ENCODE assay signal across 11 cellular contexts in the genomic region with DNA sequence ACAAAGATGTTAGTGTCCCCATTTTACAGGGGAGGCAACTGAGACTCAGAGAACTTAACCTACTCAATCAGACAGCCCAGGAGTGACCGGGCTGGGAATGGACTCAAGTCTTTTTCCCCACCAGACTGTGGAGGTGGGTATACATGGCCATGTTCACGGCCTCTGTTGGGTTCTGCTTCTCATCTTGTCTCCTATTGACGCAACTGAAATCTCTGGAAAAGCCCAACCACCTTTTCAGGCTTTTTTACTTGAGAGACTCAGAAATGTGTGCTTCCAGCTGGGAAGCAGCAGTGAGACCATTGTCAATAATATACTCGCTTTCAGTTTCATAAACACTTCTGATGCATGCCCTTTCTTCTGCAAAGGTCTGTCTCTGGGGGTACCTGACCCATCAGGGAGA.
DNase-seq lines count a peak whose midpoint lies in the region; ATAC-seq and TF ChIP-seq lines count a peak whose summit lies in the region.
"Had no signal": no experiment of that assay in that cellular context is flagged by ENCODE, and none has a peak within 500 bp of the region (broad histone marks: within the 10 kb centered on the region; RNA-seq: fewer than 3 reads in every experiment).

No MANE protein-coding gene starts in this region.

- H3K9me3 ChIP-seq in ascending aorta (no peaks in the 10 kb centered on the region), heart right ventricle (no peaks in the 10 kb centered on the region)

- no peaks in the 10 kb centered on the region for H3K9me3 Mint-ChIP-seq in GM23338
- H3K9me3 Mint-ChIP-seq: dendritic cell treated with granulocyte-macrophage colony-stimulating factor and Interleukin-4, amounts not matched to agents 40 ng/mL and 50 ng/mL, for 4 days had no signal

- intact Hi-C loops in ascending aorta (cut with DNase I) (loop anchor here (2.0 kb wide), 1 partner anchor 70 kb away; the partner anchor contains the start of gene SOBP), heart right ventricle (cut with DNase I) (no loop called here)

- H4K20me1 ChIP-seq in GM23338 (replicated peaks; ENCODE audit: insufficient read depth): no peaks in the 10 kb centered on the region

- no peak overlapping the region for H2AFZ ChIP-seq in GM23338

- 46 to 47% methylated on average over 4 of the region's 4 CpGs for WGBS in heart right ventricle, 2 donors

- no peak overlapping the region for H3K4me3 Mint-ChIP-seq in GM23338
- H3K4me3 Mint-ChIP-seq: dendritic cell treated with granulocyte-macrophage colony-stimulating factor and Interleukin-4, amounts not matched to agents 40 ng/mL and 50 ng/mL, for 4 days had no signal

- H3K9me2 ChIP-seq in GM23338 (ENCODE audit: insufficient read depth): 0 out of 2 replicates have a peak, but pooled peaks cover 6% of the 10 kb centered on the region

- peaks cover 4% of the 10 kb centered on the region for H3K27me3 Mint-ChIP-seq in GM23338 (ENCODE audit: insufficient read depth, low read depth, poor library complexity)

- H3K36me3 ChIP-seq in GM23338 (ENCODE audit: insufficient read depth) (no peaks in the 10 kb centered on the region), ascending aorta (no peaks in the 10 kb centered on the region), heart right ventricle (peaks cover 0 to 6% (median 0%) of the 10 kb centered on the region in 9 donors)

- H3K27ac Mint-ChIP-seq in GM23338: no peak overlapping the region
- H3K27ac Mint-ChIP-seq: dendritic cell treated with granulocyte-macrophage colony-stimulating factor and Interleukin-4, amounts not matched to agents 40 ng/mL and 50 ng/mL, for 4 days had no signal

- peaks cover 27% of the 10 kb centered on the region for H3K4me1 Mint-ChIP-seq in GM23338

- no peaks in the 10 kb centered on the region for H3F3A ChIP-seq in GM23338 (replicated peaks; ENCODE audit: low read depth)

- ATAC-seq in GM23338: peak; percentile 55
- ATAC-seq in heart right ventricle: peak; percentile 56 to 85 (median 78)
- ATAC-seq in HG03175 (IDR thresholded peaks at IDR 0.05; ENCODE audit: unreplicated experiment): no peak
- no peak for ATAC-seq in GM18520 (IDR thresholded peaks at IDR 0.05; ENCODE audit: unreplicated experiment)
- no peak for ATAC-seq in GM18870 (IDR thresholded peaks at IDR 0.05; ENCODE audit: unreplicated experiment)
- ATAC-seq: activated CD4-positive, CD25-positive, alpha-beta regulatory T cell treated with anti-CD3 and anti-CD28 coated beads, Interleukin-2, amount 50 U/mL, for 24 hours had no signal

- H3K27ac ChIP-seq in GM23338 (ENCODE audit: low read depth) (no peak overlapping the region), ascending aorta (peak overlapping the region; percentile 73 to 75), heart right ventricle (peak overlapping the region; percentile 35 to 83 (median 60))

- TF ChIP-seq CTCF in GM23338 (conservative IDR thresholded peaks at IDR 0.05; ENCODE audit: low read depth in 2 of 2) (no peak), ascending aorta (IDR thresholded peaks at IDR 0.05) (no peak), heart right ventricle (IDR thresholded peaks at IDR 0.05) (no peak)

- no peak overlapping the region for H3K4me2 ChIP-seq in GM23338

- H3K27me3 ChIP-seq in GM23338 (ENCODE audit: insufficient read depth) (no peaks in the 10 kb centered on the region), ascending aorta (no peaks in the 10 kb centered on the region), heart right ventricle (no peaks in the 10 kb centered on the region)

- H3K4me3 ChIP-seq in GM23338 (no peak overlapping the region), ascending aorta (peak overlapping the region in 1 of 2 donors; percentile 12), heart right ventricle (peak overlapping the region in 1 of 10 donors; percentile 17), skeletal muscle cell (ENCODE audit: low read depth, low read length) (no peak overlapping the region)

- no peaks in the 10 kb centered on the region for H3K36me3 Mint-ChIP-seq in GM23338 (ENCODE audit: low read depth)

- H3K4me1 ChIP-seq in GM23338 (ENCODE audit: insufficient read depth) (peaks cover 15% of the 10 kb centered on the region), ascending aorta (peaks cover 0 to 17% of the 10 kb centered on the region in 2 donors), heart right ventricle (peaks cover 0 to 44% (median 7%) of the 10 kb centered on the region in 9 donors)

- DNase-seq in GM23338 (ENCODE audit: low spot score) (peak; percentile 48), ascending aorta (ENCODE audit: low spot score in 2 of 2) (no peak), heart right ventricle (peak in 1 of 2 donors; percentile 42), skeletal muscle cell (ENCODE audit: low read depth) (peak; percentile 22)
- no peak for DNase-seq in stimulated activated CD4-positive, alpha-beta T cell treated with anti-CD3 and anti-CD28 coated beads, Interleukin-15, amount 100 ng/mL, for 24 hours
- DNase-seq: NCI-H82 had no signal

- H3K79me2 ChIP-seq in GM23338 (replicated peaks; ENCODE audit: insufficient read depth): no peaks in the 10 kb centered on the region

TF ChIP-seq in GM23338, 12 proteins besides CTCF, POLR2A, EP300 and RAD21:
- TF ChIP-seq, protein P1, sequence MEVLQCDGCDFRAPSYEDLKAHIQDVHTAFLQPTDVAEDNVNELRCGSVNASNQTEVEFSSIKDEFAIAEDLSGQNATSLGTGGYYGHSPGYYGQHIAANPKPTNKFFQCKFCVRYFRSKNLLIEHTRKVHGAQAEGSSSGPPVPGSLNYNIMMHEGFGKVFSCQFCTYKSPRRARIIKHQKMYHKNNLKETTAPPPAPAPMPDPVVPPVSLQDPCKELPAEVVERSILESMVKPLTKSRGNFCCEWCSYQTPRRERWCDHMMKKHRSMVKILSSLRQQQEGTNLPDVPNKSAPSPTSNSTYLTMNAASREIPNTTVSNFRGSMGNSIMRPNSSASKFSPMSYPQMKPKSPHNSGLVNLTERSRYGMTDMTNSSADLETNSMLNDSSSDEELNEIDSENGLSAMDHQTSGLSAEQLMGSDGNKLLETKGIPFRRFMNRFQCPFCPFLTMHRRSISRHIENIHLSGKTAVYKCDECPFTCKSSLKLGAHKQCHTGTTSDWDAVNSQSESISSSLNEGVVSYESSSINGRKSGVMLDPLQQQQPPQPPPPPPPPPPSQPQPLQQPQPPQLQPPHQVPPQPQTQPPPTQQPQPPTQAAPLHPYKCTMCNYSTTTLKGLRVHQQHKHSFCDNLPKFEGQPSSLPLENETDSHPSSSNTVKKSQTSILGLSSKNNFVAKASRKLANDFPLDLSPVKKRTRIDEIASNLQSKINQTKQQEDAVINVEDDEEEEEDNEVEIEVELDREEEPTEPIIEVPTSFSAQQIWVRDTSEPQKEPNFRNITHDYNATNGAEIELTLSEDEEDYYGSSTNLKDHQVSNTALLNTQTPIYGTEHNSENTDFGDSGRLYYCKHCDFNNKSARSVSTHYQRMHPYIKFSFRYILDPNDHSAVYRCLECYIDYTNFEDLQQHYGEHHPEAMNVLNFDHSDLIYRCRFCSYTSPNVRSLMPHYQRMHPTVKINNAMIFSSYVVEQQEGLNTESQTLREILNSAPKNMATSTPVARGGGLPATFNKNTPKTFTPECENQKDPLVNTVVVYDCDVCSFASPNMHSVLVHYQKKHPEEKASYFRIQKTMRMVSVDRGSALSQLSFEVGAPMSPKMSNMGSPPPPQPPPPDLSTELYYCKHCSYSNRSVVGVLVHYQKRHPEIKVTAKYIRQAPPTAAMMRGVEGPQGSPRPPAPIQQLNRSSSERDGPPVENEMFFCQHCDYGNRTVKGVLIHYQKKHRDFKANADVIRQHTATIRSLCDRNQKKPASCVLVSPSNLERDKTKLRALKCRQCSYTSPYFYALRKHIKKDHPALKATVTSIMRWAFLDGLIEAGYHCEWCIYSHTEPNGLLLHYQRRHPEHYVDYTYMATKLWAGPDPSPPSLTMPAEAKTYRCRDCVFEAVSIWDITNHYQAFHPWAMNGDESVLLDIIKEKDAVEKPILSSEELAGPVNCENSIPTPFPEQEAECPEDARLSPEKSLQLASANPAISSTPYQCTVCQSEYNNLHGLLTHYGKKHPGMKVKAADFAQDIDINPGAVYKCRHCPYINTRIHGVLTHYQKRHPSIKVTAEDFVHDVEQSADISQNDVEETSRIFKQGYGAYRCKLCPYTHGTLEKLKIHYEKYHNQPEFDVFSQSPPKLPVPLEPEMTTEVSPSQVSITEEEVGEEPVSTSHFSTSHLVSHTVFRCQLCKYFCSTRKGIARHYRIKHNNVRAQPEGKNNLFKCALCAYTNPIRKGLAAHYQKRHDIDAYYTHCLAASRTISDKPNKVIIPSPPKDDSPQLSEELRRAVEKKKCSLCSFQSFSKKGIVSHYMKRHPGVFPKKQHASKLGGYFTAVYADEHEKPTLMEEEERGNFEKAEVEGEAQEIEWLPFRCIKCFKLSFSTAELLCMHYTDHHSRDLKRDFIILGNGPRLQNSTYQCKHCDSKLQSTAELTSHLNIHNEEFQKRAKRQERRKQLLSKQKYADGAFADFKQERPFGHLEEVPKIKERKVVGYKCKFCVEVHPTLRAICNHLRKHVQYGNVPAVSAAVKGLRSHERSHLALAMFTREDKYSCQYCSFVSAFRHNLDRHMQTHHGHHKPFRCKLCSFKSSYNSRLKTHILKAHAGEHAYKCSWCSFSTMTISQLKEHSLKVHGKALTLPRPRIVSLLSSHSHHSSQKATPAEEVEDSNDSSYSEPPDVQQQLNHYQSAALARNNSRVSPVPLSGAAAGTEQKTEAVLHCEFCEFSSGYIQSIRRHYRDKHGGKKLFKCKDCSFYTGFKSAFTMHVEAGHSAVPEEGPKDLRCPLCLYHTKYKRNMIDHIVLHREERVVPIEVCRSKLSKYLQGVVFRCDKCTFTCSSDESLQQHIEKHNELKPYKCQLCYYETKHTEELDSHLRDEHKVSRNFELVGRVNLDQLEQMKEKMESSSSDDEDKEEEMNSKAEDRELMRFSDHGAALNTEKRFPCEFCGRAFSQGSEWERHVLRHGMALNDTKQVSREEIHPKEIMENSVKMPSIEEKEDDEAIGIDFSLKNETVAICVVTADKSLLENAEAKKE (CRISPR knock-in tag; IDR thresholded peaks at IDR 0.05): peak; percentile 63; the same call in 1 of the 2 replicates
- no peak for TF ChIP-seq JUNB (IDR thresholded peaks at IDR 0.05; ENCODE audit: unreplicated experiment)

Comparison
In these comparisons a context has a peak if more than half of its experiments do, and no peak if none do; other contexts are left out.
1. ATAC-seq: peak in GM23338 (single experiment) and heart right ventricle (8 of 8); none in HG03175 (single experiment), GM18520 (single experiment) and GM18870 (single experiment).
2. DNase-seq: peak in GM23338 (single experiment) and skeletal muscle cell (single experiment); none in ascending aorta (0 of 2) and stimulated activated CD4-positive, alpha-beta T cell treated with anti-CD3 and anti-CD28 coated beads, Interleukin-15, amount 100 ng/mL, for 24 hours (single experiment).